ENCODE assay signal across 13 cellular contexts in genomic region chr5:74342948-74343682, GRCh38.
DNase-seq lines count a peak whose midpoint lies in the region; ATAC-seq, FAIRE-seq and TF ChIP-seq lines count a peak whose summit lies in the region.
"Had no signal": no experiment of that assay in that cellular context is flagged by ENCODE, and none has a peak within 500 bp of the region (broad histone marks: within the 10 kb centered on the region; RNA-seq: fewer than 3 reads in every experiment).

No MANE protein-coding gene starts in this region.

- H3K4me2 ChIP-seq in KMS-11 (peak overlapping the region; percentile 6; the same call in 1 of the 2 replicates), astrocyte (ENCODE audit: low read length) (no peak overlapping the region)

- H3K36me3 Mint-ChIP-seq in astrocyte (ENCODE audit: low read depth, unreplicated experiment) = no peaks in the 10 kb centered on the region
- H3K36me3 Mint-ChIP-seq in activated T-helper 17 cell treated with anti-CD3 and anti-CD28 coated beads, Interleukin-2, amount 50 U/mL, for 72 hours (ENCODE audit: low read depth) = no peaks in the 10 kb centered on the region

- H3K9ac ChIP-seq in KMS-11 (no peak overlapping the region), astrocyte (ENCODE audit: low read length) (no peak overlapping the region)

- H3K27me3 ChIP-seq in KMS-11 (ENCODE audit: insufficient read depth, low read depth) (no peaks in the 10 kb centered on the region), astrocyte (ENCODE audit: insufficient read depth, low read length) (no peaks in the 10 kb centered on the region)
- H3K27me3 ChIP-seq: BE2C, SJSA1 had no signal

- H3K4me1 Mint-ChIP-seq in astrocyte (ENCODE audit: low read depth, unreplicated experiment) = peaks cover 19% of the 10 kb centered on the region
- H3K4me1 Mint-ChIP-seq in activated T-helper 17 cell treated with anti-CD3 and anti-CD28 coated beads, Interleukin-2, amount 50 U/mL, for 72 hours = no peaks in the 10 kb centered on the region

- in situ Hi-C loops in Caki2 (cut with HindIII; ENCODE audit: low pct_unique_long_range_greater_than_20kb, low sequenced_read_pairs) = no loop called here

- DNase-seq in Caki2 (ENCODE audit: low read depth) = peak; percentile 17
- DNase-seq in astrocyte (ENCODE audit: low read depth) = peak; percentile 45
- DNase-seq in left lobe of liver (ENCODE audit: low spot score) = no peak
- DNase-seq: activated CD4-positive, alpha-beta T cell treated with anti-CD3 and anti-CD28 coated beads for 48 hours; activated T-cell treated with anti-CD3 and anti-CD28 coated beads, Interleukin-2, amount 50 U/mL, for 24 hours; BE2C; NCI-H187 had no signal

- H3K27ac ChIP-seq in KMS-11 = no peak overlapping the region
- no peak overlapping the region for H3K27ac ChIP-seq in astrocyte (ENCODE audit: low read depth, low read length)
- H3K27ac ChIP-seq: SJSA1 had no signal

- no peak for FAIRE-seq in astrocyte (lab: Jason Lieb, UNC)

- no peaks in the 10 kb centered on the region for H3K79me2 ChIP-seq in KMS-11 (ENCODE audit: insufficient read depth, low read depth)
- no peaks in the 10 kb centered on the region for H3K79me2 ChIP-seq in astrocyte (ENCODE audit: insufficient read depth, low read length)

- H3K9me3 Mint-ChIP-seq in astrocyte (ENCODE audit: unreplicated experiment) = peaks cover 6% of the 10 kb centered on the region
- peaks cover 4% of the 10 kb centered on the region for H3K9me3 Mint-ChIP-seq in activated T-helper 17 cell treated with anti-CD3 and anti-CD28 coated beads, Interleukin-2, amount 50 U/mL, for 72 hours
- H3K9me3 Mint-ChIP-seq: activated T-cell treated with anti-CD3 and anti-CD28 coated beads, Interleukin-2, amount 50 U/mL, for 24 hours had no signal

- H3K36me3 ChIP-seq in KMS-11 (ENCODE audit: insufficient read depth) (no peaks in the 10 kb centered on the region), astrocyte (ENCODE audit: insufficient read depth, low read length) (no peaks in the 10 kb centered on the region)
- H3K36me3 ChIP-seq: BE2C, SJSA1 had no signal

- ATAC-seq in left lobe of liver = peak; percentile 70
- no peak for ATAC-seq in HG03139 (IDR thresholded peaks at IDR 0.05; ENCODE audit: unreplicated experiment)
- ATAC-seq in HG03196 (IDR thresholded peaks at IDR 0.05; ENCODE audit: unreplicated experiment) = no peak
- no peak for ATAC-seq in GM21723 (IDR thresholded peaks at IDR 0.05; ENCODE audit: unreplicated experiment)
- ATAC-seq in activated T-helper 17 cell treated with anti-CD3 and anti-CD28 coated beads, Interleukin-2, amount 50 U/mL, for 72 hours (replicated peaks) = no peak

- H3K4me3 Mint-ChIP-seq in astrocyte (ENCODE audit: unreplicated experiment) = no peak overlapping the region
- H3K4me3 Mint-ChIP-seq in activated T-helper 17 cell treated with anti-CD3 and anti-CD28 coated beads, Interleukin-2, amount 50 U/mL, for 72 hours = no peak overlapping the region
- H3K4me3 Mint-ChIP-seq: activated T-cell treated with anti-CD3 and anti-CD28 coated beads, Interleukin-2, amount 50 U/mL, for 24 hours had no signal

- no peak overlapping the region for H3K4me3 ChIP-seq in KMS-11 (IDR thresholded peaks at IDR 0.05; ENCODE audit: insufficient read depth, low read depth, low read length)
- H3K4me3 ChIP-seq in astrocyte (ENCODE audit: insufficient read depth, low read depth, low read length) = no peak overlapping the region
- H3K4me3 ChIP-seq: SJSA1 had no signal

- H3K9me3 ChIP-seq in astrocyte (ENCODE audit: insufficient read depth, low read depth, low read length) = no peaks in the 10 kb centered on the region
- H3K9me3 ChIP-seq: BE2C, SJSA1 had no signal

- no peaks in the 10 kb centered on the region for H3K27me3 Mint-ChIP-seq in astrocyte (ENCODE audit: low read depth, unreplicated experiment)
- peaks cover 18% of the 10 kb centered on the region for H3K27me3 Mint-ChIP-seq in activated T-helper 17 cell treated with anti-CD3 and anti-CD28 coated beads, Interleukin-2, amount 50 U/mL, for 72 hours

- TF ChIP-seq CTCF in KMS-11 (conservative IDR thresholded peaks at IDR 0.05; ENCODE audit: low read depth, low read length) = no peak
- no peak for TF ChIP-seq CTCF in astrocyte (IDR thresholded peaks at IDR 0.05; ENCODE audit: insufficient read depth, low read depth, low read length)

- H3K27ac Mint-ChIP-seq in astrocyte (ENCODE audit: unreplicated experiment) = no peak overlapping the region
- H3K27ac Mint-ChIP-seq in activated T-helper 17 cell treated with anti-CD3 and anti-CD28 coated beads, Interleukin-2, amount 50 U/mL, for 72 hours = no peak overlapping the region
- H3K27ac Mint-ChIP-seq: activated T-cell treated with anti-CD3 and anti-CD28 coated beads, Interleukin-2, amount 50 U/mL, for 24 hours had no signal

- H4K20me1 ChIP-seq in KMS-11 (ENCODE audit: insufficient read depth) (no peaks in the 10 kb centered on the region), astrocyte (ENCODE audit: insufficient read depth, low read length) (no peaks in the 10 kb centered on the region)

- H3K4me1 ChIP-seq in KMS-11 (ENCODE audit: low read depth, poor library complexity, severe bottlenecking) (peaks cover 8% of the 10 kb centered on the region), astrocyte (ENCODE audit: insufficient read depth, low read length) (no peaks in the 10 kb centered on the region)
- H3K4me1 ChIP-seq: BE2C, SJSA1 had no signal

- H2AFZ ChIP-seq in KMS-11 (ENCODE audit: low read depth) (no peak overlapping the region), astrocyte (ENCODE audit: low read depth, low read length) (no peak overlapping the region)
